ENCODE assay signal across 19 cellular contexts in the genomic region with DNA sequence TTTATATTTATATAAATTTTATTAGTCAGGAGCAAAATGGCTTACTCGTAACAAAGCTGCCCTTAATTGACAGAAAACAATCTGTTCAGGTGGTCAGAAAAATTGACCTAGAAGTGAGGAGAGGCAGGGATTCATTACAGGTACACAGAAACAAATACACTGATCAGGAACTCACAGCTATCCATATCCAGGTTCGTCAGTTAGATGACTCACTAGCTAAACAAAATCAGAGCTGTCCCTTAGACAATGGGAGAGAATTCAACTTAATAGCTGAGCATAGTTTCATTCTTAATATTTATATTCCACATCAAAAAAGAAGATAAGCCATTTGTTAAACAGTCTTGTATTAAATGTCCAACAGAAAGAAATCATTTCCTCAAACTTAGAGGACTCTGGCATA.
"Had no signal": no experiment of that assay in that cellular context is flagged by ENCODE, and none has a peak within 500 bp of the region (broad histone marks: within the 10 kb centered on the region; RNA-seq: fewer than 3 reads in every experiment).

No MANE protein-coding gene starts in this region.

- H3K9me3 ChIP-seq: heart right ventricle, mucosa of descending colon, neutrophil, spleen, testis, tibial nerve, upper lobe of right lung, vagina had no signal

- H3K9me3 Mint-ChIP-seq: naive thymus-derived CD8-positive, alpha-beta T cell; stimulated activated naive CD8-positive, alpha-beta T cell treated with anti-CD3 and anti-CD28 coated beads, Interleukin-15, Interleukin-2, amounts not matched to agents 100 ng/mL and 50 ng/mL, for 24 hours had no signal

- H3K27me3 ChIP-seq: heart right ventricle, neutrophil, spleen, testis, tibial nerve, upper lobe of right lung, vagina had no signal

- H3K27ac ChIP-seq: heart right ventricle, neutrophil, spleen, testis, tibial nerve, upper lobe of right lung, vagina had no signal

- DNase-seq: cortex of kidney; effector memory CD4-positive, alpha-beta T cell; heart right ventricle; hypothalamus; kidney glomerular epithelial cell; mucosa of descending colon; naive thymus-derived CD8-positive, alpha-beta T cell; spleen; stimulated activated CD4-positive, alpha-beta T cell treated with anti-CD3 and anti-CD28 coated beads, Interleukin-15, amount 100 ng/mL, for 24 hours; stimulated activated CD4-positive, alpha-beta T cell treated with anti-CD3 and anti-CD28 coated beads, Interleukin-1b, Interleukin-23, amount 100 ng/mL, for 48 hours; stimulated activated CD4-positive, alpha-beta T cell treated with anti-CD3 and anti-CD28 coated beads, Interleukin-4, amount 100 ng/mL, for 24 hours; testis; upper lobe of right lung had no signal

- H3K4me1 Mint-ChIP-seq: naive thymus-derived CD8-positive, alpha-beta T cell; stimulated activated memory B cell treated with anti-CD40 and anti-IgM and Interleukin-4, amounts not matched to agents 10 μg/mL and 1 μg/mL and 100 μg/mL, for 72 hours had no signal

- H3K27ac Mint-ChIP-seq: stimulated activated memory B cell treated with anti-CD40 and anti-IgM and Interleukin-4, amounts not matched to agents 10 μg/mL and 1 μg/mL and 100 μg/mL, for 72 hours; stimulated activated naive CD8-positive, alpha-beta T cell treated with anti-CD3 and anti-CD28 coated beads, Interleukin-15, Interleukin-2, amounts not matched to agents 100 ng/mL and 50 ng/mL, for 24 hours had no signal

- H3K4me3 ChIP-seq: heart right ventricle, mucosa of descending colon, spleen, testis, tibial nerve, upper lobe of right lung, vagina had no signal

- H3K27me3 Mint-ChIP-seq: naive thymus-derived CD8-positive, alpha-beta T cell; stimulated activated memory B cell treated with anti-CD40 and anti-IgM and Interleukin-4, amounts not matched to agents 10 μg/mL and 1 μg/mL and 100 μg/mL, for 72 hours; stimulated activated naive CD8-positive, alpha-beta T cell treated with anti-CD3 and anti-CD28 coated beads, Interleukin-15, Interleukin-2, amounts not matched to agents 100 ng/mL and 50 ng/mL, for 24 hours had no signal

- ATAC-seq: heart right ventricle; mucosa of descending colon; naive thymus-derived CD8-positive, alpha-beta T cell; sciatic nerve; stimulated activated memory B cell treated with anti-CD40 and anti-IgM and Interleukin-4, amounts not matched to agents 10 μg/mL and 1 μg/mL and 100 μg/mL, for 72 hours; upper lobe of right lung had no signal

- H3K4me3 Mint-ChIP-seq: naive thymus-derived CD8-positive, alpha-beta T cell; stimulated activated memory B cell treated with anti-CD40 and anti-IgM and Interleukin-4, amounts not matched to agents 10 μg/mL and 1 μg/mL and 100 μg/mL, for 72 hours; stimulated activated naive CD8-positive, alpha-beta T cell treated with anti-CD3 and anti-CD28 coated beads, Interleukin-15, Interleukin-2, amounts not matched to agents 100 ng/mL and 50 ng/mL, for 24 hours had no signal

- H3K4me1 ChIP-seq: heart right ventricle, spleen, testis, tibial nerve, upper lobe of right lung, vagina had no signal
